14 cellular contexts compared by ENCODE assay signal in the genomic region with DNA sequence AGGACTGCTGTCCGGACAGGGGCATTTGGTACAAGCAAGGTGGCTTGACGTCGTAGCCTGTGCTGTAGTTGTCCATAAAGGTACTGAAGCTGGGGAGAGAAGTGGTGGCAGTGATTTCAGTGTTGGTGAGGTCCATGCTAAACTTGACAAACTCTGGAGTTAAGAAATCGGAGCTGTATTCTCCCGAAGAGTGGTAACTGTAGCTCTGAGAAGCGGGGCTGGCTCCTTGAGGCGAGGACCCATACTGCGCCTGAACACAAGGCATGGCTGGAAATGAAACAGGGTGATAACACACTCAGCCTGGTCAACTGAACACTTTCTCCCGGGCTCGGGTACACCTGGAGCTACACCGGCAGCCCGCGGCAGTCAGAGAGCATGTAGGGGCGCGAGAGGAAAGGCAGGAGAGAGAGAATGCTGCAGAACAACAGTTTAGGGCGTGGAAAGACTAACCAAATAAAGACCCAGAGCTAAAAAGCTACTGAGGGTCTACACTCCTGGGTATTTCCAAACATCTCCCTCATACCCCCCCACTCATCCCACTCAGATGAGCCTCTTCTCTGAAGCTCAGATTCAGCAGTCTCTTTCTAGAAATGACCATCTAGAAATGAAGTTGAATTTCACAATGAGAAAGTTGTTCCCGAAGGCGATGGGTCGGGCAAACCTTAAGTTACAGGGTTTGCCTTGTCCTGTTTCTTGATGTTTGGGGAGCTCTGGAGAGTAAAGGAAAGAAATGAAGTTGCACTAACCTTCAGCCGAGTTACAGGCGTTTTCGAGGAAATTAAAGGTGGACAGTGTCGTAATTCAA. TPM values are rescaled to one million over a fixed set of nuclear protein-coding genes. Genes with fewer than 3 reads are reported as not detected.
A peak's percentile ranks its signal among the peaks of the same experiment; 100 is the strongest.
DNase-seq lines count a peak whose midpoint lies in the region; ATAC-seq and TF ChIP-seq lines count a peak whose summit lies in the region.
"Had no signal": no experiment of that assay in that cellular context is flagged by ENCODE, and none has a peak within 500 bp of the region (broad histone marks: within the 10 kb centered on the region; RNA-seq: fewer than 3 reads in every experiment).

No MANE protein-coding gene starts in this region.

- H3K36me3 Mint-ChIP-seq in activated naive CD8-positive, alpha-beta T cell, result peaks cover 47% of the 10 kb centered on the region
- peaks cover 22% of the 10 kb centered on the region for H3K36me3 Mint-ChIP-seq in type B pancreatic cell

- no peak overlapping the region for H4K5ac ChIP-seq in mesendoderm (ENCODE audit: low read length)

- H3K4me1 ChIP-seq in mesendoderm (ENCODE audit: control insufficient read depth, low read depth, low read length) (peaks cover 5% of the 10 kb centered on the region), GM23248 (ENCODE audit: insufficient read depth) (0 out of 2 replicates have a peak, but pooled peaks cover 10% of the 10 kb centered on the region), gastrocnemius medialis (no peaks in the 10 kb centered on the region)

- no peaks in the 10 kb centered on the region for H3K9me2 ChIP-seq in GM23248 (ENCODE audit: insufficient read depth)

- in situ Hi-C loops in GM23248 (cut with MboI), result loop anchor here (10.0 kb wide), 1 partner anchor 245 kb away; no protein-coding TSS in a partner anchor
- in situ Hi-C loops in gastrocnemius medialis (cut with MboI; ENCODE audit: low sequenced_read_pairs in 4 of 4), result loop anchor here in 2 of 4 donors (10.0 to 25.0 kb wide), 2 partner anchors 75 to 257 kb away; no protein-coding TSS in a partner anchor

- TF ChIP-seq CTCF in type B pancreatic cell (conservative IDR thresholded peaks at IDR 0.05), result no peak
- TF ChIP-seq CTCF in gastrocnemius medialis (IDR thresholded peaks at IDR 0.05 in 4 of 5, conservative IDR thresholded peaks at IDR 0.05 in 1 of 5), result no peak

- H3K36me3 ChIP-seq in mesendoderm (ENCODE audit: control insufficient read depth, insufficient read depth, low read length) (no peaks in the 10 kb centered on the region), GM23248 (ENCODE audit: low read depth) (no peaks in the 10 kb centered on the region), gastrocnemius medialis (peaks cover 0 to 33% of the 10 kb centered on the region in 2 donors)

- no peak overlapping the region for H2BK120ac ChIP-seq in mesendoderm (ENCODE audit: low read depth, low read length)

- no peak overlapping the region for H3K27ac ChIP-seq in mesendoderm (ENCODE audit: low read depth, low read length)
- H3K27ac ChIP-seq in GM23248, result no peak overlapping the region
- H3K27ac ChIP-seq in gastrocnemius medialis, result no peak overlapping the region
- H3K27ac ChIP-seq: upper lobe of right lung had no signal

- no peak overlapping the region for H2BK5ac ChIP-seq in mesendoderm (ENCODE audit: low read length)

- DNase-seq in stimulated activated naive CD4-positive, alpha-beta T cell (lab: John Stamatoyannopoulos, UW), result peak in 4 of 6 experiments; percentile 5 to 46 (median 29)
- DNase-seq in stimulated activated naive CD4-positive, alpha-beta T cell treated with Interleukin-2 at 50 U/mL for 16 hours (lab: John Stamatoyannopoulos, UW), result no peak
- no peak for DNase-seq in mesendoderm
- no peak for DNase-seq in type B pancreatic cell (ENCODE audit: extremely low spot score, unreplicated experiment)
- DNase-seq in GM23248, result no peak
- no peak for DNase-seq in gastrocnemius medialis
- DNase-seq: DMS79, esophagus squamous epithelium, MM.1S, NCI-H2081 treated with DMSO at 0.1 percent for 48 hours, upper lobe of right lung had no signal

- H3K4me3 Mint-ChIP-seq in activated naive CD8-positive, alpha-beta T cell, result peak overlapping the region; percentile 92
- peak overlapping the region; percentile 88 for H3K4me3 Mint-ChIP-seq in type B pancreatic cell

- H3K9ac ChIP-seq in mesendoderm (ENCODE audit: low read length) (no peak overlapping the region), GM23248 (no peak overlapping the region)

- H2AFZ ChIP-seq in GM23248, result no peak overlapping the region

- H2BK15ac ChIP-seq in mesendoderm (replicated peaks; ENCODE audit: low read depth), result no peak overlapping the region

- no peak overlapping the region for H3K18ac ChIP-seq in mesendoderm (ENCODE audit: low read length)

- no peak overlapping the region for H3K4ac ChIP-seq in mesendoderm (ENCODE audit: low read depth, low read length)

- no peak overlapping the region for H4K8ac ChIP-seq in mesendoderm (ENCODE audit: low read depth, low read length)

- 0 out of 2 replicates have a peak, but pooled peaks cover 20% of the 10 kb centered on the region for H3F3A ChIP-seq in GM23248 (ENCODE audit: insufficient read depth)

- no peak for TF ChIP-seq POLR2A in gastrocnemius medialis (IDR thresholded peaks at IDR 0.05)

- H3K79me2 ChIP-seq in mesendoderm (ENCODE audit: control insufficient read depth, insufficient read depth, low read length) (no peaks in the 10 kb centered on the region), GM23248 (ENCODE audit: insufficient read depth) (peaks cover 12% of the 10 kb centered on the region)

- no peaks in the 10 kb centered on the region for H4K20me1 ChIP-seq in GM23248 (ENCODE audit: insufficient read depth)

- H3K4me2 ChIP-seq in mesendoderm (ENCODE audit: low read length), result peak overlapping the region; percentile 5
- H3K4me2 ChIP-seq in GM23248 (ENCODE audit: unreplicated experiment), result no peak overlapping the region

- no peak overlapping the region for H3K23ac ChIP-seq in mesendoderm (ENCODE audit: low read length)

- peaks cover 55% of the 10 kb centered on the region for H3K27me3 ChIP-seq in mesendoderm (ENCODE audit: insufficient read depth, low read length, poor library complexity)
- H3K27me3 ChIP-seq in GM23248 (replicated peaks; ENCODE audit: insufficient read depth), result no peaks in the 10 kb centered on the region
- no peaks in the 10 kb centered on the region for H3K27me3 ChIP-seq in gastrocnemius medialis

- H3K9me3 ChIP-seq in GM23248 (ENCODE audit: low read depth) (no peaks in the 10 kb centered on the region), gastrocnemius medialis (no peaks in the 10 kb centered on the region)
- H3K9me3 ChIP-seq: esophagus squamous epithelium, upper lobe of right lung had no signal

- intact Hi-C loops in gastrocnemius medialis (cut with DNase I; ENCODE audit: low total_unique reads), result loop anchor here (10.0 kb wide), 1 partner anchor 455 kb away; no protein-coding TSS in a partner anchor

- H2AK5ac ChIP-seq in mesendoderm (ENCODE audit: low read length), result no peak overlapping the region

- H3K9me3 Mint-ChIP-seq in activated naive CD8-positive, alpha-beta T cell (ENCODE audit: low read depth), result no peaks in the 10 kb centered on the region
- H3K9me3 Mint-ChIP-seq in type B pancreatic cell, result no peaks in the 10 kb centered on the region

- H3K27me3 Mint-ChIP-seq in activated naive CD8-positive, alpha-beta T cell, result peaks cover 9% of the 10 kb centered on the region
- peaks cover 67% of the 10 kb centered on the region for H3K27me3 Mint-ChIP-seq in type B pancreatic cell

- H3K56ac ChIP-seq in mesendoderm (ENCODE audit: low read length), result peak overlapping the region; percentile 47

- no peak for ATAC-seq in gastrocnemius medialis
- ATAC-seq in GM19467 (IDR thresholded peaks at IDR 0.05; ENCODE audit: unreplicated experiment), result no peak
- ATAC-seq: GM12878, upper lobe of right lung had no signal

- no CpG with 5 or more reads among the region's 23 CpGs for WGBS in mesendoderm (ENCODE audit: extremely low coverage, insufficient coverage, low lambda C conversion rate)
- WGBS in GM23248 (ENCODE audit: low coverage in 1 of 2, low lambda C conversion rate in 2 of 2, missing lambda C conversion rate in 2 of 2), 2 experiments, result 96 to 97% methylated on average over 23 of the region's 23 CpGs

- H3K79me1 ChIP-seq in mesendoderm (ENCODE audit: low read length), result no peaks in the 10 kb centered on the region

- H3K4me3 ChIP-seq in mesendoderm (ENCODE audit: low read length), result no peak overlapping the region
- H3K4me3 ChIP-seq in GM23248, result no peak overlapping the region
- no peak overlapping the region for H3K4me3 ChIP-seq in gastrocnemius medialis
- H3K4me3 ChIP-seq: GM12878, upper lobe of right lung had no signal

- H3K27ac Mint-ChIP-seq in activated naive CD8-positive, alpha-beta T cell, result no peak overlapping the region
- H3K27ac Mint-ChIP-seq in type B pancreatic cell, result peak overlapping the region; percentile 62

- peaks cover 50% of the 10 kb centered on the region for H3K4me1 Mint-ChIP-seq in activated naive CD8-positive, alpha-beta T cell (ENCODE audit: low read depth)
- peaks cover 11% of the 10 kb centered on the region for H3K4me1 Mint-ChIP-seq in type B pancreatic cell (ENCODE audit: unreplicated experiment)

RNA-seq across cellular contexts. Expression of a gene that starts 2.4 kb away (rescaled TPM):
- 1.1 TPM for polyA plus RNA-seq in mesendoderm (2013, experiment 1 of 2)
- polyA plus RNA-seq in mesendoderm (2013, experiment 2 of 2), result 1.2 TPM
- total RNA-seq in type B pancreatic cell (ENCODE audit: low replicate concordance) (4.4 and 11.0 TPM in 2 replicates), gastrocnemius medialis (1 to 10 TPM in 3 of 4 donors, under 1 TPM in 1; 0.76 to 4.4 (median 1.6) TPM)
- total RNA-seq in GM23248 (2014; rRNA removed; shearing (Covaris generic)), result 0.86 and 1.1 TPM in 2 replicates
- 1.9 and 2.9 TPM in 2 replicates for polyA plus RNA-seq in GM23248 (2016; fragmentation: Nextera tagmentation; extraction: Ambion mirVana)

Comparison
In these comparisons a context has a peak if more than half of its experiments do, and no peak if none do; other contexts are left out.
1. DNase-seq: peak in stimulated activated naive CD4-positive, alpha-beta T cell (4 of 6); none in stimulated activated naive CD4-positive, alpha-beta T cell treated with Interleukin-2 at 50 U/mL for 16 hours (single experiment), mesendoderm (single experiment), type B pancreatic cell (single experiment), GM23248 (single experiment) and gastrocnemius medialis (0 of 2).